ENCODE assay signal across 25 cellular contexts in genomic region chr11:124041254-124041653, GRCh38. TPM values are rescaled to one million over a fixed set of nuclear protein-coding genes. Genes with fewer than 3 reads are reported as not detected.
DNase-seq lines count a peak whose midpoint lies in the region; ATAC-seq and TF ChIP-seq lines count a peak whose summit lies in the region.
"Had no signal": no experiment of that assay in that cellular context is flagged by ENCODE, and none has a peak within 500 bp of the region (broad histone marks: within the 10 kb centered on the region; RNA-seq: fewer than 3 reads in every experiment).

Gene OR10G7, minus strand, starts transcription at chr11:124041325. Its CDS starts 2,324 bp downstream, at chr11:124039001.

- no peak within 1 kb of the TSS for H3K4me3 ChIP-seq in A673 (ENCODE audit: low read depth, low read length, poor library complexity, severe bottlenecking)
- H3K4me3 ChIP-seq in neural progenitor cell: no peak within 1 kb of the TSS
- H3K4me3 ChIP-seq: BLaER1, K562, PC-9, SK-N-MC had no signal

- H3K79me2 ChIP-seq in neural progenitor cell (ENCODE audit: low read depth): no peaks in the 10 kb centered on the region

- H3K9me3 ChIP-seq in A673 (ENCODE audit: low read depth, low read length, poor library complexity, severe bottlenecking) (no peaks in the 10 kb centered on the region), neural progenitor cell (ENCODE audit: low read depth) (no peaks in the 10 kb centered on the region)
- H3K9me3 ChIP-seq: BLaER1, Caco-2 had no signal

- no peak within 1 kb of the TSS for H3K9ac ChIP-seq in neural progenitor cell
- H3K9ac ChIP-seq: BLaER1 had no signal

- H3K4me3 Mint-ChIP-seq in neural progenitor cell: no peak within 1 kb of the TSS
- H3K4me3 Mint-ChIP-seq: CD4-positive, alpha-beta T cell; HFFc6 had no signal

- no peaks in the 10 kb centered on the region for H3K9me3 Mint-ChIP-seq in neural progenitor cell
- H3K9me3 Mint-ChIP-seq: CD4-positive, alpha-beta T cell had no signal

- in situ Hi-C loops in Caki2 (cut with HindIII; ENCODE audit: low pct_unique_long_range_greater_than_20kb, low sequenced_read_pairs): no loop called here

- TF ChIP-seq CTCF in A673 (conservative IDR thresholded peaks at IDR 0.05; ENCODE audit: low read depth, low read length) (no peak), neural progenitor cell (IDR thresholded peaks at IDR 0.05) (no peak)

- no peak within 1 kb of the TSS for H3K4me2 ChIP-seq in neural progenitor cell
- H3K4me2 ChIP-seq: BLaER1, PC-9 had no signal

- no peaks in the 10 kb centered on the region for H3K27me3 ChIP-seq in A673 (replicated peaks; ENCODE audit: insufficient read depth, low read depth, low read length, poor library complexity)
- H3K27me3 ChIP-seq in neural progenitor cell: no peaks in the 10 kb centered on the region
- H3K27me3 ChIP-seq: BLaER1 had no signal

- H3K4me1 Mint-ChIP-seq in neural progenitor cell: no peaks in the 10 kb centered on the region

- POLR2A ChIA-PET in A673 (lab: Charles Lee; ENCODE audit: low non-redundant PET): no interaction called here

- CTCF ChIA-PET in A673 (lab: Charles Lee): no interaction called here

- ATAC-seq in HG02623 (IDR thresholded peaks at IDR 0.05; ENCODE audit: unreplicated experiment) (no peak), HG03460 (IDR thresholded peaks at IDR 0.05; ENCODE audit: unreplicated experiment) (no peak)
- ATAC-seq: K562 had no signal

- no peaks in the 10 kb centered on the region for H3K36me3 ChIP-seq in A673 (ENCODE audit: insufficient read depth, low read length, poor library complexity, severe bottlenecking)
- no peaks in the 10 kb centered on the region for H3K36me3 ChIP-seq in neural progenitor cell
- H3K36me3 ChIP-seq: BLaER1 had no signal

- no peak within 1 kb of the TSS for H3K27ac Mint-ChIP-seq in neural progenitor cell
- H3K27ac Mint-ChIP-seq: CD4-positive, alpha-beta T cell; HFFc6 had no signal

- H3F3A ChIP-seq in neural progenitor cell (ENCODE audit: low read depth): no peaks in the 10 kb centered on the region

- DNase-seq in A673 (ENCODE audit: low spot score): peak; percentile 46
- peak; percentile 3 for DNase-seq in Caki2 (ENCODE audit: low read depth)
- peak; percentile 6 for DNase-seq in dermis blood vessel endothelial cell
- DNase-seq in neural progenitor cell (ENCODE audit: low spot score): no peak
- no peak for DNase-seq in COLO829 (ENCODE audit: low spot score)
- DNase-seq: ACHN; Caco-2; CD4-positive, alpha-beta T cell; H7; HFFc6; NCI-H1092; NCI-H146; NCI-H2029; NCI-H226; NCI-H510A treated with DMSO at 0.1 percent for 48 hours; NCI-H748 treated with DMSO at 0.1 percent for 48 hours; PC-9; SHP77 treated with DMSO at 0.1 percent for 48 hours had no signal

- H3K27me3 Mint-ChIP-seq in neural progenitor cell (ENCODE audit: insufficient read depth, low read depth): no peaks in the 10 kb centered on the region

- no peak within 1 kb of the TSS for H3K27ac ChIP-seq in A673 (ENCODE audit: low read depth, low read length, poor library complexity, severe bottlenecking)
- no peak within 1 kb of the TSS for H3K27ac ChIP-seq in neural progenitor cell
- H3K27ac ChIP-seq: BLaER1, PC-9, RWPE1, SK-N-MC had no signal

- H3K4me1 ChIP-seq in A673 (ENCODE audit: insufficient read depth, low read length, poor library complexity, severe bottlenecking) (no peaks in the 10 kb centered on the region), neural progenitor cell (peaks cover 4% of the 10 kb centered on the region)
- H3K4me1 ChIP-seq: BLaER1, Caco-2 had no signal

- H2AFZ ChIP-seq in neural progenitor cell (replicated peaks): peak within 1 kb of the TSS; percentile 47

- intact Hi-C loops in A673 (cut with micrococcal nuclease; ENCODE audit: unreplicated experiment): no loop called here

- BruUV-seq in A673 (replicated peaks; lab: Mats Ljungman, UMichigan): no TSS peak

- no peaks in the 10 kb centered on the region for H4K20me1 ChIP-seq in neural progenitor cell (ENCODE audit: low read depth)
- H4K20me1 ChIP-seq: BLaER1 had no signal

- no peaks in the 10 kb centered on the region for H3K36me3 Mint-ChIP-seq in neural progenitor cell

RNA-seq across cellular contexts. Expression of gene OR10G7, which starts in this region (rescaled TPM):
- total RNA-seq in A673 (2021): not detected in 2 replicates
- not detected in 2 replicates for total RNA-seq in Caki2 (2014; rRNA removed; shearing (Covaris generic); ENCODE audit: low replicate concordance)
- not detected in 2 replicates for total RNA-seq in dermis blood vessel endothelial cell
- total RNA-seq in neural progenitor cell (ENCODE audit: low replicate concordance): not detected in 2 replicates
- total RNA-seq: Caco-2; CD4-positive, alpha-beta T cell; H7; HFFc6; K562; LHCN-M2; PC-9 had no signal

Comparison
In these comparisons a context has a peak if more than half of its experiments do, and no peak if none do; other contexts are left out.
1. Peak in DNase-seq in A673; RNA of the gene not detected or under 1 TPM.
2. Peak in DNase-seq in Caki2; RNA of the gene not detected or under 1 TPM.
3. Peak in DNase-seq in dermis blood vessel endothelial cell; RNA of the gene not detected or under 1 TPM.